In genomic region chr3:186366206-186366605, GRCh38 we compare ENCODE assay signal across 10 cellular contexts. TPM values are rescaled to one million over a fixed set of nuclear protein-coding genes. Genes with fewer than 3 reads are reported as not detected.
"Had no signal": no experiment of that assay in that cellular context is flagged by ENCODE, and none has a peak within 500 bp of the region (broad histone marks: within the 10 kb centered on the region; RNA-seq: fewer than 3 reads in every experiment).

No MANE protein-coding gene starts in this region.

- H3K4me3 ChIP-seq: transverse colon had no signal

- FAIRE-seq: keratinocyte had no signal

- H3K9me3 ChIP-seq: transverse colon had no signal

- DNase-seq: activated CD4-positive, alpha-beta T cell treated with anti-CD3 and anti-CD28 coated beads, Interleukin-2, amount 50 U/mL, for 4 hours; activated CD4-positive, CD25-positive, alpha-beta regulatory T cell treated with anti-CD3 and anti-CD28 coated beads, Interleukin-2, amount 50 U/mL, for 72 hours; activated naive CD4-positive, alpha-beta T cell treated with Interleukin-2 at 50 U/mL for 16 hours; activated T-cell treated with anti-CD3 and anti-CD28 coated beads for 4 hours; erythroblast; mesenchymal stem cell; nephron progenitor cell; transverse colon had no signal

- H3K36me3 ChIP-seq: transverse colon had no signal

RNA-seq across cellular contexts. Expression of gene DGKG, which starts 4.2 kb away (rescaled TPM):
- total RNA-seq: bronchial epithelial cell had no signal
